25 cellular contexts compared by ENCODE assay signal in genomic region chr6:22294301-22294700, GRCh38. TPM values are rescaled to one million over a fixed set of nuclear protein-coding genes. Genes with fewer than 3 reads are reported as not detected.
"Had no signal": no experiment of that assay in that cellular context is flagged by ENCODE, and none has a peak within 500 bp of the region (broad histone marks: within the 10 kb centered on the region; RNA-seq: fewer than 3 reads in every experiment).

No MANE protein-coding gene starts in this region.

- H3K9me3 ChIP-seq: body of pancreas, colonic mucosa, esophagus muscularis mucosa, psoas muscle, right lobe of liver, spleen, upper lobe of right lung had no signal

- H3K4me3 ChIP-seq: body of pancreas, colonic mucosa, esophagus muscularis mucosa, psoas muscle, right lobe of liver, spleen, upper lobe of right lung had no signal

- H3K27ac ChIP-seq: body of pancreas, colonic mucosa, esophagus muscularis mucosa, psoas muscle, right lobe of liver, spleen, upper lobe of right lung had no signal

- DNase-seq: activated CD4-positive, alpha-beta T cell treated with anti-CD3 and anti-CD28 coated beads for 48 hours; activated CD8-positive, alpha-beta memory T cell treated with anti-CD3 and anti-CD28 coated beads, Interleukin-2, amount 50 U/mL, for 4 hours; activated CD8-positive, alpha-beta T cell treated with anti-CD3 and anti-CD28 coated beads, Interleukin-2, amount 10 ng/mL, durations not matched to agents 7 days and 5 days; activated gamma-delta T cell; activated T-cell treated with anti-CD3 and anti-CD28 coated beads, Interleukin-2, amount 50 U/mL, for 48 hours; amygdala; body of pancreas; central memory CD4-positive, alpha-beta T cell; colonic mucosa; mesendoderm; psoas muscle; right lobe of liver; spleen; stimulated activated naive CD8-positive, alpha-beta T cell treated with anti-CD3 and anti-CD28 coated beads, Interleukin-15, amount 100 ng/mL, for 72 hours; T-helper 2 cell; upper lobe of right lung had no signal

- H3K27me3 ChIP-seq: body of pancreas, colonic mucosa, esophagus muscularis mucosa, right lobe of liver, spleen, upper lobe of right lung had no signal

- H3K36me3 ChIP-seq: colonic mucosa, esophagus muscularis mucosa, right lobe of liver, spleen, upper lobe of right lung had no signal

- H3K4me1 ChIP-seq: body of pancreas, colonic mucosa, psoas muscle, right lobe of liver, spleen, upper lobe of right lung had no signal

RNA-seq across cellular contexts. Expression of gene PRL, which starts 2.5 kb away (rescaled TPM):
- total RNA-seq: activated CD8-positive, alpha-beta T cell treated with anti-CD3 and anti-CD28 coated beads, Interleukin-2, amount 10 ng/mL, durations not matched to agents 7 days and 5 days; activated naive CD4-positive, alpha-beta T cell treated with anti-CD3 and anti-CD28 coated beads, Interleukin-2, amount 50 U/mL, for 72 hours; body of pancreas; colonic mucosa; glomerular endothelial cell; kidney epithelial cell; liver; natural killer cell treated with Interleukin-12 subunit alpha and Interleukin-12 subunit beta and Interleukin-15 and Interleukin-18, amount 100 ng/mL, for 72 hours; osteocyte; psoas muscle; right lobe of liver; temporal lobe; upper lobe of right lung; WTC11 had no signal
- polyA plus RNA-seq: liver had no signal
